ENCODE assay signal across 1 cellular context in genomic region chr1:228471762-228472398, GRCh38.
TF ChIP-seq lines count a peak whose summit lies in the region.

No MANE protein-coding gene starts in this region.

TF ChIP-seq in GM23338, 12 proteins besides CTCF, POLR2A, EP300 and RAD21 (continued from another document):
- TF ChIP-seq ZNF462 (CRISPR knock-in tag; IDR thresholded peaks at IDR 0.05) (no peak), EZH2 (IDR thresholded peaks at IDR 0.05; ENCODE audit: low read depth, unreplicated experiment) (no peak), ETS1 (IDR thresholded peaks at IDR 0.05) (no peak), POLR2AphosphoS5 (IDR thresholded peaks at IDR 0.05; ENCODE audit: low read depth) (no peak), STAT1 (IDR thresholded peaks at IDR 0.05; ENCODE audit: unreplicated experiment) (no peak), ZNF114 (CRISPR knock-in tag; IDR thresholded peaks at IDR 0.05) (no peak)
